Comparison of ENCODE assay signal across 8 cellular contexts in the genomic region with DNA sequence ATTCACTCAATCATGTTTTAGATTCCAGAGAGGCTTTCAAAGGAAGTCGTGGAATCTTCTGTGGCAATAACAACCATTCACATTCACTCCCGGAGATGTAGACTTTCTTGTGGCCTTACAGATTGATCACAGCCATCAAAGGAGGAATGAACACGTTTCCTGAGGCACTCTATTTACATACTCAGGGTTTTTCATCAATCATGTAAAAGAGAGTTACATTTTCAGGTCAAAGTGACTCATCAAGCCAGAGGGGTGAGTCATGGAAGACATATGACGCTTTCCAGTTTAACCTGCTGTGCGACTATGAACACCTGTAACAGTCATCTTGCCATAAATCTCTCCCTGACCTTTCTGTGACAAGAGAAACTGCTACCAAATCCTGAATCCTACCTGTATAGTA. TPM values are rescaled to one million over a fixed set of nuclear protein-coding genes. Genes with fewer than 3 reads are reported as not detected.
A peak's percentile ranks its signal among the peaks of the same experiment; 100 is the strongest.
DNase-seq lines count a peak whose midpoint lies in the region; ATAC-seq and TF ChIP-seq lines count a peak whose summit lies in the region.

No MANE protein-coding gene starts in this region.

- peak overlapping the region; percentile 2; the same call in 1 of the 2 replicates for H3K4me2 ChIP-seq in KMS-11

- no peaks in the 10 kb centered on the region for H3K36me3 Mint-ChIP-seq in CD14-positive monocyte
- H3K36me3 Mint-ChIP-seq in activated naive CD4-positive, alpha-beta T cell treated with anti-CD3 and anti-CD28 coated beads, Interleukin-2, amount 10 ng/mL, durations not matched to agents 7 days and 5 days: no peaks in the 10 kb centered on the region

- H3K4me3 ChIP-seq in KMS-11 (IDR thresholded peaks at IDR 0.05; ENCODE audit: insufficient read depth, low read depth, low read length): no peak overlapping the region

- peaks cover 4 to 9% (median 8%) of the 10 kb centered on the region in 3 donors for H3K27me3 Mint-ChIP-seq in CD14-positive monocyte (ENCODE audit: low read depth in 3 of 3)
- H3K27me3 Mint-ChIP-seq in activated naive CD4-positive, alpha-beta T cell treated with anti-CD3 and anti-CD28 coated beads, Interleukin-2, amount 10 ng/mL, durations not matched to agents 7 days and 5 days: peaks cover 9% of the 10 kb centered on the region

- no peaks in the 10 kb centered on the region for H3K4me1 Mint-ChIP-seq in CD14-positive monocyte
- H3K4me1 Mint-ChIP-seq in activated naive CD4-positive, alpha-beta T cell treated with anti-CD3 and anti-CD28 coated beads, Interleukin-2, amount 10 ng/mL, durations not matched to agents 7 days and 5 days: peaks cover 19% of the 10 kb centered on the region

- H3K27ac ChIP-seq in KMS-11: no peak overlapping the region

- ATAC-seq in GM21390 (IDR thresholded peaks at IDR 0.05; ENCODE audit: unreplicated experiment): peak; percentile 72

- H3K79me2 ChIP-seq in KMS-11 (ENCODE audit: insufficient read depth, low read depth): no peaks in the 10 kb centered on the region

- no peaks in the 10 kb centered on the region for H3K36me3 ChIP-seq in KMS-11 (ENCODE audit: insufficient read depth)

- CTCF ChIA-PET in activated naive CD4-positive, alpha-beta T cell treated with anti-CD3 and anti-CD28 coated beads, Interleukin-2, amount 10 ng/mL, durations not matched to agents 7 days and 5 days (lab: Charles Lee): no interaction called here

- peaks cover 0 to 3% (median 0%) of the 10 kb centered on the region in 7 donors for H3K9me3 Mint-ChIP-seq in CD14-positive monocyte
- no peaks in the 10 kb centered on the region for H3K9me3 Mint-ChIP-seq in activated naive CD4-positive, alpha-beta T cell treated with anti-CD3 and anti-CD28 coated beads, Interleukin-2, amount 10 ng/mL, durations not matched to agents 7 days and 5 days

- no peak overlapping the region for H3K9ac ChIP-seq in KMS-11

- intact Hi-C loops in CD14-positive monocyte (cut with micrococcal nuclease): no loop called here

- no peak overlapping the region for H3K27ac Mint-ChIP-seq in CD14-positive monocyte
- H3K27ac Mint-ChIP-seq in activated naive CD4-positive, alpha-beta T cell treated with anti-CD3 and anti-CD28 coated beads, Interleukin-2, amount 10 ng/mL, durations not matched to agents 7 days and 5 days: no peak overlapping the region

- H4K20me1 ChIP-seq in KMS-11 (ENCODE audit: insufficient read depth): no peaks in the 10 kb centered on the region

- peaks cover 36% of the 10 kb centered on the region for H3K4me1 ChIP-seq in KMS-11 (ENCODE audit: low read depth, poor library complexity, severe bottlenecking)

- DNase-seq in CD14-positive monocyte (ENCODE audit: low spot score) (no peak), non-pigmented ciliary epithelial cell (ENCODE audit: low read depth) (peak; percentile 63), NCI-H1436 treated with DMSO at 0.1 percent for 48 hours (lab: John Stamatoyannopoulos, UW) (no peak), NOMO-1 treated with DMSO at 0.1 percent for 48 hours (lab: John Stamatoyannopoulos, UW; ENCODE audit: unreplicated experiment) (no peak), iPS-NIHi11 (ENCODE audit: low spot score) (no peak)
- DNase-seq in activated naive CD4-positive, alpha-beta T cell treated with anti-CD3 and anti-CD28 coated beads, Interleukin-2, amount 10 ng/mL, durations not matched to agents 7 days and 5 days: peak; percentile 29

- peak; percentile 4 for TF ChIP-seq CTCF in CD14-positive monocyte (IDR thresholded peaks at IDR 0.05)
- TF ChIP-seq CTCF in KMS-11 (conservative IDR thresholded peaks at IDR 0.05; ENCODE audit: low read depth, low read length): no peak

- H3K4me3 Mint-ChIP-seq in CD14-positive monocyte: no peak overlapping the region
- H3K4me3 Mint-ChIP-seq in activated naive CD4-positive, alpha-beta T cell treated with anti-CD3 and anti-CD28 coated beads, Interleukin-2, amount 10 ng/mL, durations not matched to agents 7 days and 5 days: no peak overlapping the region

- H2AFZ ChIP-seq in KMS-11 (ENCODE audit: low read depth): peak overlapping the region; percentile 17; the same call in 1 of the 2 replicates

- no peaks in the 10 kb centered on the region for H3K27me3 ChIP-seq in KMS-11 (ENCODE audit: insufficient read depth, low read depth)

RNA-seq across cellular contexts. Expression of a gene that starts 39.3 kb away (rescaled TPM):
- polyA plus RNA-seq in CD14-positive monocyte: 10 to 100 TPM; 21.6 to 24.7 TPM

Comparison
In these comparisons a context has a peak if more than half of its experiments do, and no peak if none do; other contexts are left out.
1. DNase-seq: peak in activated naive CD4-positive, alpha-beta T cell treated with anti-CD3 and anti-CD28 coated beads, Interleukin-2, amount 10 ng/mL, durations not matched to agents 7 days and 5 days (single experiment) and non-pigmented ciliary epithelial cell (single experiment); none in CD14-positive monocyte (single experiment), NCI-H1436 treated with DMSO at 0.1 percent for 48 hours (single experiment), NOMO-1 treated with DMSO at 0.1 percent for 48 hours (single experiment) and iPS-NIHi11 (single experiment).